In the genomic region with DNA sequence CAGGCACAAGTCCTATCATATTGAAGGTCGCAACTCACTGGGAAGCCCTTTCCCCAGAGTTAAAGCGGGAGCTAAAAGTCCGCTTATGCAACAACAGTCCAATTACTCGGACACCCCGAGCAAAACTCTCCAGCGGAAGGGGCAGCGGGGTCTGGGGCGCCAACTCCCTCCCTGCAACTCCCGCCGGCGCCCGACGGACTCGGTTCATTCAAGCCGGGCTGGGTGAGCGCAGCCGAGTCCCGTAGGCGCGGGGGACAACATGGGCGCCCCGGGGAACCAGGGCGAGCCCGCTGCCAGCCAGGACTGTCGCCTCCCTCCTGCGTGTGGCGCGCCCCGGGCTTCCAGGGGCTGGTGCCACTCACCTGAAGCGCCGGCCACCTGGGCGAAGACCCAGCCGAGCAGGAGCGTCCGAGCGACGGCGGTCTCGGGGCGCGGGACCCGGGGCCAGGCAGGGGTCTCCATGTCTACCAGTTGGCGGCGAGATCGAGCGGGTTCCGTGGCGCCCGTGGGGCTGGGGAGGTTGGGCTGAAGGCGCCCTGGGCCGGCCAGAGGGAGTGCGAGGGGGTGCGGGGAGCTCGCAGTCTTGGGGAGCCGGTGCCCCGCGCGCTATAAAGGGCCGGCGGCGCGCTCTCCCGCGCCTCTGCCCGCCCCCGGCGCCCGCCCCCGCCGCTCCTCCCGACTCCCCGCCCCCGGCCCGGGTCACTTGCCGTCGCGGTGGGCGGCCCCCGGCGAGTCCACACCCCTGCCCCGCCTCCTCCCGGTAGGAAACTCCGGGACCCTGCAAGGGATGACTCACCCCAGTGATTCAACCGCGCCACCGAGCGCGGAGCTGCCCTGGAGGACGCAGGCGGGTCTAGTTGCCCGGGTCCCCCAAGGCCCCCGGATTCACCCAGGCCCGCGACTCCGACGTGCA, we compare ENCODE assay signal across 9 cellular contexts. TPM values are rescaled to one million over a fixed set of nuclear protein-coding genes. Genes with fewer than 3 reads are reported as not detected.
DNase-seq lines count a peak whose midpoint lies in the region; ATAC-seq, FAIRE-seq and TF ChIP-seq lines count a peak whose summit lies in the region.
"Had no signal": no experiment of that assay in that cellular context is flagged by ENCODE, and none has a peak within 500 bp of the region (broad histone marks: within the 10 kb centered on the region; RNA-seq: fewer than 3 reads in every experiment).

F3 (minus strand) TSS at position 585 of the 913 bp plus-strand sequence; CDS start at position 462, 123 bp downstream.

- H3K27ac ChIP-seq in astrocyte (ENCODE audit: low read depth, low read length) (peak within 1 kb of the TSS; percentile 81), hepatocyte (peak within 1 kb of the TSS; percentile 97), aorta (ENCODE audit: low read depth in 1 of 2, low read length in 2 of 2) (peak within 1 kb of the TSS; percentile 36 to 78)

- peak within 1 kb of the TSS; percentile 89 for H3K9ac ChIP-seq in astrocyte (ENCODE audit: low read length)

- H3K27ac Mint-ChIP-seq in astrocyte (ENCODE audit: unreplicated experiment), result peak within 1 kb of the TSS; percentile 93

- ATAC-seq in GM21528 (IDR thresholded peaks at IDR 0.05; ENCODE audit: low FRiP score, unreplicated experiment) (peak; percentile 87), aorta (ENCODE audit: low FRiP score) (peak; percentile 95)

- H3K4me3 ChIP-seq in astrocyte (ENCODE audit: insufficient read depth, low read depth, low read length) (peak within 1 kb of the TSS; percentile 93), hepatocyte (peak within 1 kb of the TSS; percentile 78), aorta (ENCODE audit: low read length in 2 of 2) (peak within 1 kb of the TSS; percentile 74 to 89)

- H3K4me1 ChIP-seq in astrocyte (ENCODE audit: insufficient read depth, low read length) (peaks cover 56% of the 10 kb centered on the region), hepatocyte (ENCODE audit: insufficient read depth) (peaks cover 26% of the 10 kb centered on the region), aorta (ENCODE audit: control insufficient read depth in 1 of 2, insufficient read depth in 2 of 2, low read length in 2 of 2) (no peaks in the 10 kb centered on the region)

- peaks cover 51% of the 10 kb centered on the region for H3K4me1 Mint-ChIP-seq in astrocyte (ENCODE audit: low read depth, unreplicated experiment)

- H3K9me3 ChIP-seq in astrocyte (ENCODE audit: insufficient read depth, low read depth, low read length), result no peaks in the 10 kb centered on the region
- no peaks in the 10 kb centered on the region for H3K9me3 ChIP-seq in hepatocyte (ENCODE audit: low read depth)
- H3K9me3 ChIP-seq in aorta (ENCODE audit: control insufficient read depth, low read length), result no peaks in the 10 kb centered on the region

- H3K4me3 Mint-ChIP-seq in astrocyte (ENCODE audit: unreplicated experiment), result peak within 1 kb of the TSS; percentile 96

- H3K79me2 ChIP-seq in astrocyte (ENCODE audit: insufficient read depth, low read length) (peaks cover 51% of the 10 kb centered on the region), hepatocyte (peaks cover 59% of the 10 kb centered on the region)

- H3K36me3 Mint-ChIP-seq in astrocyte (ENCODE audit: low read depth, unreplicated experiment), result peaks cover 11% of the 10 kb centered on the region

- H3K27me3 ChIP-seq in astrocyte (ENCODE audit: insufficient read depth, low read length), result no peaks in the 10 kb centered on the region
- no peaks in the 10 kb centered on the region for H3K27me3 ChIP-seq in hepatocyte
- no peaks in the 10 kb centered on the region for H3K27me3 ChIP-seq in aorta (ENCODE audit: control insufficient read depth in 1 of 2, insufficient read depth in 2 of 2, low read length in 1 of 2)

- H3K9me2 ChIP-seq in hepatocyte (replicated peaks; ENCODE audit: insufficient read depth), result no peaks in the 10 kb centered on the region

- H2AFZ ChIP-seq in astrocyte (ENCODE audit: low read depth, low read length), result peak within 1 kb of the TSS; percentile 44
- H2AFZ ChIP-seq in hepatocyte, result peak within 1 kb of the TSS; percentile 30

- TF ChIP-seq RAD21 in Ishikawa (IDR thresholded peaks at IDR 0.05; ENCODE audit: low read depth), result peak; percentile 4; the same call in 1 of the 2 replicates

- TF ChIP-seq EP300 in Ishikawa (IDR thresholded peaks at IDR 0.05; ENCODE audit: borderline replicate concordance), result no peak

- H4K20me1 ChIP-seq in astrocyte (ENCODE audit: insufficient read depth, low read length) (peaks cover 43% of the 10 kb centered on the region), hepatocyte (ENCODE audit: insufficient read depth, poor library complexity, severe bottlenecking) (peaks cover 43% of the 10 kb centered on the region)

- under 1% methylated on average over 60 of the region's 96 CpGs for WGBS in hepatocyte (ENCODE audit: low lambda C conversion rate, missing lambda C conversion rate)
- WGBS in aorta, 2 donors, result 1% methylated on average over 59 to 96 of the region's 96 CpGs

- no peaks in the 10 kb centered on the region for H3K9me3 Mint-ChIP-seq in astrocyte (ENCODE audit: unreplicated experiment)

- H3K27me3 Mint-ChIP-seq in astrocyte (ENCODE audit: low read depth, unreplicated experiment), result no peaks in the 10 kb centered on the region

- FAIRE-seq in astrocyte (lab: Jason Lieb, UNC), result peak; percentile 9
- FAIRE-seq: islet of Langerhans had no signal

- H3K36me3 ChIP-seq in astrocyte (ENCODE audit: insufficient read depth, low read length) (peaks cover 15% of the 10 kb centered on the region), hepatocyte (replicated peaks; ENCODE audit: insufficient read depth, low read depth) (no peaks in the 10 kb centered on the region), aorta (ENCODE audit: control insufficient read depth in 1 of 2, insufficient read depth in 2 of 2, low read length in 1 of 2) (peaks cover 0 to 2% of the 10 kb centered on the region in 2 donors)

- TF ChIP-seq CTCF in astrocyte (IDR thresholded peaks at IDR 0.05; ENCODE audit: insufficient read depth, low read depth, low read length) (no peak), hepatocyte (IDR thresholded peaks at IDR 0.05; ENCODE audit: poor library complexity) (peak; percentile 26)

- DNase-seq in DMS 273 (lab: John Stamatoyannopoulos, UW; ENCODE audit: unreplicated experiment) (peak; percentile 91), T-helper 1 cell (peak in 4 of 5 donors; percentile 3 to 68 (median 14)), astrocyte (ENCODE audit: low read depth) (peak; percentile 76), hepatocyte (ENCODE audit: low spot score) (peak; percentile 96), renal cortical epithelial cell (ENCODE audit: low read depth) (peak; percentile 79), aorta (peak; percentile 95 to 97)

- H3K4me2 ChIP-seq in astrocyte (ENCODE audit: low read length), result peak within 1 kb of the TSS; percentile 93
- H3K4me2 ChIP-seq in hepatocyte, result peak within 1 kb of the TSS; percentile 81

- intact Hi-C loops in aorta (cut with DNase I), result loop anchor here (2.0 to 5.0 kb wide), 4 partner anchors 37 to 241 kb away; no protein-coding TSS in a partner anchor

TF ChIP-seq in Ishikawa, 13 proteins besides CTCF, POLR2A, EP300 and RAD21:
- TF ChIP-seq CREB1 (IDR thresholded peaks at IDR 0.05; ENCODE audit: low read depth) (no peak), NFIC (IDR thresholded peaks at IDR 0.05) (peak; percentile 21; the same call in 1 of the 2 replicates), EGR1 (IDR thresholded peaks at IDR 0.05) (no peak), MAX (IDR thresholded peaks at IDR 0.05) (peak; percentile 19; the same call in 1 of the 2 replicates), TAF1 (IDR thresholded peaks at IDR 0.05; ENCODE audit: low read depth) (peak; percentile 41; the same call in 1 of the 2 replicates), CEBPB (IDR thresholded peaks at IDR 0.05) (0 out of 2 replicates have a peak, but pooled peaks have one; percentile 5), FOXM1 (IDR thresholded peaks at IDR 0.05; ENCODE audit: borderline replicate concordance, low read depth) (no peak), ZBTB7A (IDR thresholded peaks at IDR 0.05; ENCODE audit: low read depth) (peak; percentile 89), TCF12 (IDR thresholded peaks at IDR 0.05; ENCODE audit: low read depth) (peak; percentile 44; the same call in 1 of the 2 replicates)
- TF ChIP-seq, protein P1, sequence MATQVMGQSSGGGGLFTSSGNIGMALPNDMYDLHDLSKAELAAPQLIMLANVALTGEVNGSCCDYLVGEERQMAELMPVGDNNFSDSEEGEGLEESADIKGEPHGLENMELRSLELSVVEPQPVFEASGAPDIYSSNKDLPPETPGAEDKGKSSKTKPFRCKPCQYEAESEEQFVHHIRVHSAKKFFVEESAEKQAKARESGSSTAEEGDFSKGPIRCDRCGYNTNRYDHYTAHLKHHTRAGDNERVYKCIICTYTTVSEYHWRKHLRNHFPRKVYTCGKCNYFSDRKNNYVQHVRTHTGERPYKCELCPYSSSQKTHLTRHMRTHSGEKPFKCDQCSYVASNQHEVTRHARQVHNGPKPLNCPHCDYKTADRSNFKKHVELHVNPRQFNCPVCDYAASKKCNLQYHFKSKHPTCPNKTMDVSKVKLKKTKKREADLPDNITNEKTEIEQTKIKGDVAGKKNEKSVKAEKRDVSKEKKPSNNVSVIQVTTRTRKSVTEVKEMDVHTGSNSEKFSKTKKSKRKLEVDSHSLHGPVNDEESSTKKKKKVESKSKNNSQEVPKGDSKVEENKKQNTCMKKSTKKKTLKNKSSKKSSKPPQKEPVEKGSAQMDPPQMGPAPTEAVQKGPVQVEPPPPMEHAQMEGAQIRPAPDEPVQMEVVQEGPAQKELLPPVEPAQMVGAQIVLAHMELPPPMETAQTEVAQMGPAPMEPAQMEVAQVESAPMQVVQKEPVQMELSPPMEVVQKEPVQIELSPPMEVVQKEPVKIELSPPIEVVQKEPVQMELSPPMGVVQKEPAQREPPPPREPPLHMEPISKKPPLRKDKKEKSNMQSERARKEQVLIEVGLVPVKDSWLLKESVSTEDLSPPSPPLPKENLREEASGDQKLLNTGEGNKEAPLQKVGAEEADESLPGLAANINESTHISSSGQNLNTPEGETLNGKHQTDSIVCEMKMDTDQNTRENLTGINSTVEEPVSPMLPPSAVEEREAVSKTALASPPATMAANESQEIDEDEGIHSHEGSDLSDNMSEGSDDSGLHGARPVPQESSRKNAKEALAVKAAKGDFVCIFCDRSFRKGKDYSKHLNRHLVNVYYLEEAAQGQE (IDR thresholded peaks at IDR 0.05; ENCODE audit: low read depth), result no peak

RNA-seq across cellular contexts. Expression of gene F3, which starts in this region (rescaled TPM):
- 36.1 and 55.7 TPM in 2 replicates for total RNA-seq in astrocyte
- 261 and 281 TPM in 2 replicates for total RNA-seq in hepatocyte
- 390 and 412 TPM in 2 replicates for polyA plus RNA-seq in hepatocyte
- 5.8 and 118 TPM in 2 replicates for total RNA-seq in renal cortical epithelial cell
- total RNA-seq in aorta, result 10 to 100 TPM; 33.3 to 40.0 TPM
- 1 to 10 TPM; 7.8 to 8.3 TPM for polyA plus RNA-seq in aorta

Comparison
In these comparisons a context has a peak if more than half of its experiments do, and no peak if none do; other contexts are left out.
1. Peak in every context shown above with its lines: DNase-seq, ATAC-seq, H3K4me3 ChIP-seq and H3K27ac ChIP-seq.
2. RNA of gene F3 (polyA plus RNA-seq): 390 to 412 TPM in hepatocyte; 7.8 to 8.3 TPM in aorta; every median in the first group is over 10 times any median in the second.
3. DNase-seq: peak in every context shown above with its lines; median percentile 96 in hepatocyte; 96 in aorta; 91 in DMS 273; 79 in renal cortical epithelial cell; 76 in astrocyte; 14 in T-helper 1 cell.